17 cellular contexts compared by ENCODE assay signal in the genomic region with DNA sequence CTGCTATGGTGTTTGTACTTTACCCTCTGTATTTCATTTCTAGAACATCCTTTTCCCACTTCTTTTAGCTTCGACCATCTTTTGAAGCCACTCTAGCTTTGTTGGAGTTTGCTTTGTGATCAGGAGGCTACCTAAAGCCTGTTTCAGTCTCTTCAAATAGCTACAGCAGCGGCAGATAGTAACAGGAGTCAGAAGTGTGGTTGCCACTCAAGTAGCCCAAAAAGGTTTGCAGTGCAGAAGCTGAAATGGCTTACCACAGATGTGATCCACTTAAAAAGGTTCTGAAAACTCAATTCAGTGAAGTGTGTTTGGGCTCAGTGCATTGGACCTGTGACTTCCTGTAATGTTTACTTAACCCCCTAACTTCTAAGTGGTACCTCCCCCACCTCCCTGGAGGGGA. TPM values are rescaled to one million over a fixed set of nuclear protein-coding genes. Genes with fewer than 3 reads are reported as not detected.
A peak's percentile ranks its signal among the peaks of the same experiment; 100 is the strongest.
DNase-seq lines count a peak whose midpoint lies in the region; ATAC-seq, FAIRE-seq and TF ChIP-seq lines count a peak whose summit lies in the region.
"Had no signal": no experiment of that assay in that cellular context is flagged by ENCODE, and none has a peak within 500 bp of the region (broad histone marks: within the 10 kb centered on the region; RNA-seq: fewer than 3 reads in every experiment).

No MANE protein-coding gene starts in this region.

- H3K27ac ChIP-seq in HepG2 (ENCODE audit: extremely low read length, insufficient read depth, low read length): no peak overlapping the region
- H3K27ac ChIP-seq in right lobe of liver: no peak overlapping the region
- H3K27ac ChIP-seq in RWPE2 (ENCODE audit: poor library complexity, severe bottlenecking): peak overlapping the region; percentile 50
- H3K27ac ChIP-seq in iPS-20b (ENCODE audit: low read length): no peak overlapping the region
- H3K27ac ChIP-seq: C4-2B, SJSA1 had no signal

- ATAC-seq in HepG2: no peak
- no peak for ATAC-seq in right lobe of liver
- ATAC-seq in RWPE2 (ENCODE audit: low read depth): no peak
- ATAC-seq in GM18861 (IDR thresholded peaks at IDR 0.05; ENCODE audit: unreplicated experiment): no peak
- ATAC-seq: HCT116, PC-3, T-cell had no signal

- no peak overlapping the region for H3K4me2 ChIP-seq in HepG2 (ENCODE audit: low read depth, low read length)

- TF ChIP-seq EP300 in HepG2 (IDR thresholded peaks at IDR 0.05; ENCODE audit: low read depth in 2 of 2, low read length in 2 of 2): no peak
- no peak for TF ChIP-seq EP300 in HepG2 (CRISPR knock-in tag; IDR thresholded peaks at IDR 0.05; ENCODE audit: borderline replicate concordance)

- no peak overlapping the region for H2AFZ ChIP-seq in HepG2 (ENCODE audit: low read length)

- CTCF ChIA-PET in HepG2 (lab: Yijun Ruan, JAX; ENCODE audit: low intra/inter-chr PET ratio, low total read pairs): no interaction called here

- DNase-seq in HepG2 (ENCODE audit: low spot score) (no peak), right lobe of liver (no peak), RWPE2 (ENCODE audit: low spot score) (no peak), NCI-H146 (lab: John Stamatoyannopoulos, UW) (no peak), SKM-1 (lab: John Stamatoyannopoulos, UW; ENCODE audit: unreplicated experiment) (no peak), HuH-7.5 (ENCODE audit: low spot score) (no peak)
- DNase-seq: DMS153, NCI-H1048, NCI-H1436 treated with DMSO at 0.1 percent for 48 hours, NCI-H226, PC-3, T-cell had no signal

- H3K9me3 ChIP-seq in HepG2 (ENCODE audit: low read length): peaks cover under 1% of the 10 kb centered on the region; the same call in 1 of the 2 replicates
- H3K9me3 ChIP-seq in right lobe of liver: no peaks in the 10 kb centered on the region
- no peaks in the 10 kb centered on the region for H3K9me3 ChIP-seq in RWPE2 (ENCODE audit: severe bottlenecking)
- 0 out of 2 replicates have a peak, but pooled peaks cover under 1% of the 10 kb centered on the region for H3K9me3 ChIP-seq in iPS-20b (ENCODE audit: insufficient read depth, low read depth, low read length)
- H3K9me3 ChIP-seq: SJSA1 had no signal

- no peaks in the 10 kb centered on the region for H3K36me3 ChIP-seq in HepG2 (replicated peaks in 1 of 2; ENCODE audit: control insufficient read depth in 1 of 2, insufficient read depth in 2 of 2, low read length in 2 of 2)
- no peaks in the 10 kb centered on the region for H3K36me3 ChIP-seq in right lobe of liver
- no peaks in the 10 kb centered on the region for H3K36me3 ChIP-seq in RWPE2 (ENCODE audit: low read depth)
- no peaks in the 10 kb centered on the region for H3K36me3 ChIP-seq in iPS-20b (ENCODE audit: insufficient read depth, low read depth, low read length)
- H3K36me3 ChIP-seq: SJSA1 had no signal

- TF ChIP-seq RAD21 in HepG2 (CRISPR knock-in tag; IDR thresholded peaks at IDR 0.05): no peak

- H3K4me1 ChIP-seq in HepG2 (ENCODE audit: insufficient read depth, low read length) (peaks cover 14% of the 10 kb centered on the region), right lobe of liver (no peaks in the 10 kb centered on the region), RWPE2 (ENCODE audit: insufficient read depth, poor library complexity, severe bottlenecking) (peaks cover 15% of the 10 kb centered on the region), iPS-20b (ENCODE audit: insufficient read depth, low read length) (peaks cover 17% of the 10 kb centered on the region; the same call in 1 of the 2 replicates)
- H3K4me1 ChIP-seq: SJSA1 had no signal

- intact Hi-C loops in HepG2 (cut with micrococcal nuclease; ENCODE audit: unreplicated experiment) (no loop called here), right lobe of liver (cut with DNase I) (no loop called here)

- peaks cover 37% of the 10 kb centered on the region for H3K79me2 ChIP-seq in HepG2 (ENCODE audit: insufficient read depth, low read length)

- no TSS peak for BruUV-seq in HepG2 (replicated peaks; lab: Mats Ljungman, UMichigan)

- peak; percentile 18 for FAIRE-seq in HepG2 (lab: Jason Lieb, UNC)

- H3K9ac ChIP-seq in HepG2 (ENCODE audit: insufficient read depth, low read depth, low read length) (no peak overlapping the region), iPS-20b (ENCODE audit: low read depth, low read length) (no peak overlapping the region)

- in situ Hi-C loops in HepG2 (cut with HindIII; ENCODE audit: extremely low pct_ligation_motif_present, low pct_unique_long_range_greater_than_20kb): no loop called here

- TF ChIP-seq CTCF in HepG2 (CRISPR knock-in tag; IDR thresholded peaks at IDR 0.05): no peak
- TF ChIP-seq CTCF in right lobe of liver (IDR thresholded peaks at IDR 0.05): no peak
- TF ChIP-seq CTCF in RWPE2 (IDR thresholded peaks at IDR 0.05; ENCODE audit: poor library complexity, severe bottlenecking): no peak

- WGBS in HepG2 (ENCODE audit: low lambda C conversion rate): 25% methylated on average over 2 of the region's 2 CpGs
- 35% methylated on average over 2 of the region's 2 CpGs for WGBS in right lobe of liver (ENCODE audit: insufficient coverage, low coverage, low lambda C conversion rate, missing lambda C conversion rate)

- H3K4me3 ChIP-seq in HepG2 (replicated peaks in 1 of 3; ENCODE audit: insufficient read depth in 1 of 3, low read depth in 2 of 3, low read length in 3 of 3) (no peak overlapping the region), right lobe of liver (no peak overlapping the region), RWPE2 (ENCODE audit: severe bottlenecking) (no peak overlapping the region), iPS-20b (ENCODE audit: low read length) (0 out of 2 replicates have a peak overlapping the region, but pooled peaks have one; percentile 27)
- H3K4me3 ChIP-seq: SJSA1 had no signal

- H3K27me3 ChIP-seq in HepG2 (ENCODE audit: control insufficient read depth in 1 of 2, insufficient read depth in 2 of 2, low read length in 2 of 2): no peaks in the 10 kb centered on the region
- H3K27me3 ChIP-seq in right lobe of liver: no peaks in the 10 kb centered on the region
- H3K27me3 ChIP-seq in RWPE2 (ENCODE audit: insufficient read depth, poor library complexity, severe bottlenecking): no peaks in the 10 kb centered on the region
- H3K27me3 ChIP-seq in iPS-20b (ENCODE audit: insufficient read depth, low read length): no peaks in the 10 kb centered on the region
- H3K27me3 ChIP-seq: SJSA1 had no signal

- no peak for TF ChIP-seq POLR2A in HepG2 (IDR thresholded peaks at IDR 0.05; ENCODE audit: insufficient read depth in 1 of 2, low read depth in 2 of 2, low read length in 2 of 2)
- no peak for TF ChIP-seq POLR2A in right lobe of liver (IDR thresholded peaks at IDR 0.05)

- POLR2A ChIA-PET in HepG2 (lab: Yijun Ruan, JAX): no interaction called here

- 0 out of 2 replicates have a peak, but pooled peaks cover 4% of the 10 kb centered on the region for H4K20me1 ChIP-seq in HepG2 (ENCODE audit: insufficient read depth, low read length)

TF ChIP-seq in HepG2, 621 proteins besides CTCF, POLR2A, EP300 and RAD21 (continues in another document):
- no peak for TF ChIP-seq ZNF883 (CRISPR knock-in tag; IDR thresholded peaks at IDR 0.05; ENCODE audit: not compliant biosample characterization)
- TF ChIP-seq SP140L (CRISPR knock-in tag; IDR thresholded peaks at IDR 0.05; ENCODE audit: borderline replicate concordance): no peak
- no peak for TF ChIP-seq RELA (CRISPR knock-in tag; IDR thresholded peaks at IDR 0.05)
- TF ChIP-seq, protein P1, sequence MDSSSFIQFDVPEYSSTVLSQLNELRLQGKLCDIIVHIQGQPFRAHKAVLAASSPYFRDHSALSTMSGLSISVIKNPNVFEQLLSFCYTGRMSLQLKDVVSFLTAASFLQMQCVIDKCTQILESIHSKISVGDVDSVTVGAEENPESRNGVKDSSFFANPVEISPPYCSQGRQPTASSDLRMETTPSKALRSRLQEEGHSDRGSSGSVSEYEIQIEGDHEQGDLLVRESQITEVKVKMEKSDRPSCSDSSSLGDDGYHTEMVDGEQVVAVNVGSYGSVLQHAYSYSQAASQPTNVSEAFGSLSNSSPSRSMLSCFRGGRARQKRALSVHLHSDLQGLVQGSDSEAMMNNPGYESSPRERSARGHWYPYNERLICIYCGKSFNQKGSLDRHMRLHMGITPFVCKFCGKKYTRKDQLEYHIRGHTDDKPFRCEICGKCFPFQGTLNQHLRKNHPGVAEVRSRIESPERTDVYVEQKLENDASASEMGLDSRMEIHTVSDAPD (CRISPR knock-in tag; IDR thresholded peaks at IDR 0.05): no peak
- no peak for TF ChIP-seq ZNF644 (CRISPR knock-in tag; IDR thresholded peaks at IDR 0.05; ENCODE audit: low read depth)
- TF ChIP-seq FIP1L1 (IDR thresholded peaks at IDR 0.05; ENCODE audit: borderline replicate concordance, insufficient read depth, low read depth, low read length): no peak
- TF ChIP-seq SYNCRIP (IDR thresholded peaks at IDR 0.05; ENCODE audit: insufficient read depth, low read depth, low read length): no peak
- no peak for TF ChIP-seq HCFC1 (IDR thresholded peaks at IDR 0.05; ENCODE audit: low read depth, low read length)
- TF ChIP-seq ZNF230 (CRISPR knock-in tag; IDR thresholded peaks at IDR 0.05): no peak
- no peak for TF ChIP-seq ZNF274 (CRISPR knock-in tag; IDR thresholded peaks at IDR 0.05)
- TF ChIP-seq CEBPG (CRISPR knock-in tag; IDR thresholded peaks at IDR 0.05): no peak

RNA-seq across cellular contexts. Expression of a gene that starts 26.2 kb away (rescaled TPM):
- total RNA-seq in HepG2 (2016; rRNA removed; fragmentation: Illumina TruSeq; extraction: Trizol) (10.4 and 13.3 TPM in 2 replicates), right lobe of liver (10 to 100 TPM in 2 of 6 experiments, 1 to 10 TPM in 4; 5.8 to 14.5 (median 8.3) TPM)
- total RNA-seq in HepG2 (2016; cell fraction: cytosol; rRNA removed; fragmentation: Illumina TruSeq; extraction: Trizol; ENCODE audit: low read depth): 2.9 and 3.0 TPM in 2 replicates
- total RNA-seq in HepG2 (2016; cell fraction: insoluble cytoplasmic fraction; rRNA removed; fragmentation: Illumina TruSeq; extraction: Trizol): 10.6 and 10.8 TPM in 2 replicates
- total RNA-seq in HepG2 (2016; cell fraction: membrane; rRNA removed; fragmentation: Illumina TruSeq; extraction: Trizol): 17.8 and 19.7 TPM in 2 replicates
- 8.8 and 10.1 TPM in 2 replicates for total RNA-seq in HepG2 (2016; cell fraction: nucleus; rRNA removed; fragmentation: Illumina TruSeq; extraction: Trizol)
- 12.1 and 17.2 TPM in 2 replicates for polyA plus RNA-seq in HepG2 (2011; rRNA removed)
- 7.4 and 8.4 TPM in 2 replicates for polyA plus RNA-seq in HepG2 (2011; cell fraction: cytosol; rRNA removed)
- polyA plus RNA-seq in HepG2 (2011; cell fraction: nucleus; rRNA removed): 8.3 and 8.8 TPM in 2 replicates
- 9.8 and 11.3 TPM in 2 replicates for polyA plus RNA-seq in HepG2 (2012)
- polyA plus RNA-seq in HepG2 (2016; cell fraction: cytosol; fragmentation: Illumina TruSeq; extraction: Trizol; ENCODE audit: low read depth): 2.2 and 2.4 TPM in 2 replicates
- polyA plus RNA-seq in HepG2 (2016; cell fraction: insoluble cytoplasmic fraction; fragmentation: Illumina TruSeq; extraction: Trizol; ENCODE audit: low read depth): 12.6 and 14.8 TPM in 2 replicates
- 12.2 and 13.4 TPM in 2 replicates for polyA plus RNA-seq in HepG2 (2016; cell fraction: membrane; fragmentation: Illumina TruSeq; extraction: Trizol; ENCODE audit: low read depth)
- polyA plus RNA-seq in HepG2 (2016; cell fraction: nucleus; fragmentation: Illumina TruSeq; extraction: Trizol; ENCODE audit: insufficient read depth, low read depth): 13.2 and 13.7 TPM in 2 replicates
- 12.1 TPM in 1 of 2 replicates, not detected in the other for polyA minus RNA-seq in HepG2 (2011; rRNA and poly(A)+ RNA removed; ENCODE audit: low replicate concordance)
- 7.7 and 8.0 TPM in 2 replicates for polyA minus RNA-seq in HepG2 (2011; cell fraction: cytosol; rRNA and poly(A)+ RNA removed)
- 6.6 and 7.0 TPM in 2 replicates for polyA minus RNA-seq in HepG2 (2011; cell fraction: nucleus; rRNA and poly(A)+ RNA removed)
